ENCODE assay signal across 21 cellular contexts in the genomic region with DNA sequence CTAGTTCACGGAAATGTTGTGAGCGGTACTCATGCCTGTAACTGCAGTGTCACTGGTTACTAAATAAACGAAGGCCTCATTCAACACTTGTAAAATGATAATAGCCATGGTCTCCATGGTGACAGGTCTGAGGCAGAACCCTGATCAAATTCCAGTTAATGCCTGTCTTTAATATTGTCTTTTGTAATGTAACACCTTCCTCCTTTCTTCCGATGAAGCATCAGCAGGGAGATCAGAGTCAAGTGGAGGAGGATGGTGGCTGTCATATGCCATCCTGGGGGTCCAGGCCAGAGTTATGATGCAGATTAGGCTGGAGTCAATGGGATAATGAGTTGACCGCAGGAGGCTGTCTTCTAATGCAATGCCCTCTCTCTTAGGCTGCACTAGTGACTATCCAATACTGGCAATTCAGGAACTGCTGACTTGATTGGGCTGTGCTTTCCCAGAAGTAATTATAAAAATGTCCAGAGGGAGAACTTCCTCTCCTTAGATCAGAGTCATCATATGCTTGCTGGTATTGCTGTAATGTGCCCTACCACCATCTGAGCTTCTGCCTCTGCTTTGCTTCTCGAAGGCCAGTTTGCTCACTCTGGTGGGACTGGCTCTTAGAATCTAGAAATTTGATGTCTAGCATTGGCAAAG.
A peak's percentile ranks its signal among the peaks of the same experiment; 100 is the strongest.
DNase-seq lines count a peak whose midpoint lies in the region; ATAC-seq, FAIRE-seq and TF ChIP-seq lines count a peak whose summit lies in the region.
"Had no signal": no experiment of that assay in that cellular context is flagged by ENCODE, and none has a peak within 500 bp of the region (broad histone marks: within the 10 kb centered on the region; RNA-seq: fewer than 3 reads in every experiment).

No MANE protein-coding gene starts in this region.

- ATAC-seq in T-helper 17 cell (no peak), HG03175 (IDR thresholded peaks at IDR 0.05; ENCODE audit: unreplicated experiment) (no peak)
- ATAC-seq: left lung had no signal

- H3K9me2 ChIP-seq in hepatocyte (replicated peaks; ENCODE audit: insufficient read depth) = no peaks in the 10 kb centered on the region

- H3K36me3 Mint-ChIP-seq in T-helper 17 cell (ENCODE audit: low read depth) = no peaks in the 10 kb centered on the region
- H3K36me3 Mint-ChIP-seq: CD4-positive, CD25-positive, alpha-beta regulatory T cell had no signal

- H2AFZ ChIP-seq in hepatocyte = no peak overlapping the region
- H2AFZ ChIP-seq: PC-9 had no signal

- no peaks in the 10 kb centered on the region for H3K4me1 Mint-ChIP-seq in T-helper 17 cell
- H3K4me1 Mint-ChIP-seq: activated CD4-positive, alpha-beta T cell treated with anti-CD3 and anti-CD28 coated beads, Interleukin-2, amount 10 ng/mL, durations not matched to agents 24 days and 14 days; CD4-positive, CD25-positive, alpha-beta regulatory T cell had no signal

- H3K9me3 ChIP-seq in hepatocyte (ENCODE audit: low read depth) (no peaks in the 10 kb centered on the region), T-helper 17 cell (ENCODE audit: control insufficient read depth, low read length, poor library complexity, severe bottlenecking) (no peaks in the 10 kb centered on the region)
- H3K9me3 ChIP-seq: ascending aorta, HAP-1, left lung, SJCRH30, uterus had no signal

- H3K79me2 ChIP-seq in hepatocyte = no peaks in the 10 kb centered on the region

- H3K27ac ChIP-seq in hepatocyte = peak overlapping the region; percentile 81
- H3K27ac ChIP-seq: ascending aorta, left lung, PC-9, SJCRH30, uterus had no signal

- peaks cover 7% of the 10 kb centered on the region for H3K4me1 ChIP-seq in hepatocyte (ENCODE audit: insufficient read depth)
- H3K4me1 ChIP-seq: ascending aorta, HAP-1, left lung, SJCRH30, uterus had no signal

- DNase-seq in DMS153 treated with DMSO at 0.1 percent for 48 hours (lab: John Stamatoyannopoulos, UW; ENCODE audit: unreplicated experiment) (peak; percentile 90), NCI-H1436 treated with DMSO at 0.1 percent for 48 hours (lab: John Stamatoyannopoulos, UW) (peak; percentile 96), NCI-H2227 treated with DMSO at 0.1 percent for 48 hours (lab: John Stamatoyannopoulos, UW) (peak; percentile 15), hepatocyte (ENCODE audit: low spot score) (peak; percentile 44), T-helper 17 cell (no peak), HuH-7.5 (ENCODE audit: low spot score) (no peak), GM19239 (ENCODE audit: insufficient read length, low spot score) (no peak)
- DNase-seq: activated CD4-positive, alpha-beta T cell treated with anti-CD3 and anti-CD28 coated beads, Interleukin-2, amount 10 ng/mL, durations not matched to agents 24 days and 14 days; activated CD8-positive, alpha-beta memory T cell treated with anti-CD3 and anti-CD28 coated beads, Interleukin-2, amount 50 U/mL, for 48 hours; activated naive CD4-positive, alpha-beta T cell; CD4-positive, CD25-positive, alpha-beta regulatory T cell; left lung; NCI-H1694 treated with DMSO at 0.1 percent for 48 hours; nucleus accumbens; PC-9; SJCRH30; T1000; uterus had no signal

- peak overlapping the region; percentile 57 for H3K4me2 ChIP-seq in hepatocyte
- H3K4me2 ChIP-seq: PC-9 had no signal

- H3K4me3 Mint-ChIP-seq in T-helper 17 cell = no peak overlapping the region
- H3K4me3 Mint-ChIP-seq: activated CD4-positive, alpha-beta T cell treated with anti-CD3 and anti-CD28 coated beads, Interleukin-2, amount 10 ng/mL, durations not matched to agents 24 days and 14 days; CD4-positive, CD25-positive, alpha-beta regulatory T cell had no signal

- FAIRE-seq in GM19239 (lab: Jason Lieb, UNC) = no peak

- H3K36me3 ChIP-seq in hepatocyte (replicated peaks; ENCODE audit: insufficient read depth, low read depth) = no peaks in the 10 kb centered on the region
- H3K36me3 ChIP-seq: ascending aorta, HAP-1, left lung, SJCRH30, uterus had no signal

- no peak for TF ChIP-seq CTCF in hepatocyte (IDR thresholded peaks at IDR 0.05; ENCODE audit: poor library complexity)

- H4K20me1 ChIP-seq in hepatocyte (ENCODE audit: insufficient read depth, poor library complexity, severe bottlenecking) = no peaks in the 10 kb centered on the region

- no peak overlapping the region for H3K4me3 ChIP-seq in hepatocyte
- H3K4me3 ChIP-seq: ascending aorta, HAP-1, left lung, PC-9, SJCRH30, uterus had no signal

- H3K27me3 Mint-ChIP-seq in T-helper 17 cell = peaks cover 15% of the 10 kb centered on the region

- H3K27ac Mint-ChIP-seq in T-helper 17 cell = no peak overlapping the region
- H3K27ac Mint-ChIP-seq: activated CD4-positive, alpha-beta T cell treated with anti-CD3 and anti-CD28 coated beads, Interleukin-2, amount 10 ng/mL, durations not matched to agents 24 days and 14 days; CD4-positive, CD25-positive, alpha-beta regulatory T cell had no signal

- H3K27me3 ChIP-seq in hepatocyte = no peaks in the 10 kb centered on the region
- H3K27me3 ChIP-seq: ascending aorta, left lung, SJCRH30, uterus had no signal

- 58% methylated on average over 6 of the region's 6 CpGs for WGBS in hepatocyte (ENCODE audit: low lambda C conversion rate, missing lambda C conversion rate)

Comparison
In these comparisons a context has a peak if more than half of its experiments do, and no peak if none do; other contexts are left out.
1. DNase-seq: peak in DMS153 treated with DMSO at 0.1 percent for 48 hours (single experiment), NCI-H1436 treated with DMSO at 0.1 percent for 48 hours (single experiment), NCI-H2227 treated with DMSO at 0.1 percent for 48 hours (single experiment) and hepatocyte (single experiment); none in T-helper 17 cell (0 of 3), HuH-7.5 (single experiment) and GM19239 (single experiment).